8 cellular contexts compared by ENCODE assay signal in the genomic region with DNA sequence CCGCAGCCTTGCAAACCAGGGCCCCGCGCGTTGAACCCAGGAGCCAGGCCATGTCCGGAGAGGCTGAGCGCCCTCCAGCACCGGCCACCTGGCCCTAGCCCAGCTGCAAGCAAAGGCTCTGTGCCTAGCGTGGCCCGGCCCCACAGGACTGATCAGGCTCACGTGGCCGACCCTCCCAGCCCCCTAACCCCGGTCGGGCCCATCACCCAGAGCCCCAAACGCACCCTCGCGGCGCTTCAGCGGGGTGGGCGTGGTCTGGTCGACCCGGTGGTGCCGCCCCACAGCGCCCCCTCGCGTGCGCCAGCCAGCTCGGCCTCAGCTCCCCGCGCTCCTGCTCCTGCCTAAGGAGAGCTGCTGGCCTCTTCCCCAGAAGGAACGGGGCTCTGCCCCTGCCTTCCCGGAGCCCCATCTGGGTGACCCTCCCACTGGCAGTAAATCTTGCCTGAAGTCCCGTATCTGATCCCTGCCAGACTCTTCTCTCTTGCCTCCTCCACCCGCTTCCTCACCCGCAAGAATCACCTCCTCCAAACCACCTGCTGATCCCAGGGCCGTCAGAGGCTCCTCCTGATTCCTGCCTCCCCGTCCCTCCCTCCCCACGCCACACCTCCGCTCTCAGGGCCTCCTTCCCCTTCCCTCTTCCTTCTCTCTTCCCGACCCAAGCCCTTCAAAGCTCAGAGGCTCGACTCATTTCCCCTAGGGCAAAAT. TPM values are rescaled to one million over a fixed set of nuclear protein-coding genes. Genes with fewer than 3 reads are reported as not detected.
DNase-seq lines count a peak whose midpoint lies in the region; ATAC-seq and TF ChIP-seq lines count a peak whose summit lies in the region.

No MANE protein-coding gene starts in this region.

- no peak overlapping the region for H3K27ac ChIP-seq in coronary artery
- H3K27ac ChIP-seq in right lobe of liver: no peak overlapping the region

- H3K27me3 Mint-ChIP-seq in activated CD4-positive, alpha-beta T cell treated with anti-CD3 and anti-CD28 coated beads for 36 hours: peaks cover 12% of the 10 kb centered on the region
- peaks cover 14 to 30% of the 10 kb centered on the region in 2 donors for H3K27me3 Mint-ChIP-seq in T-cell

- H3K4me3 ChIP-seq in coronary artery: peak overlapping the region; percentile 53
- peak overlapping the region in 1 of 3 donors; percentile 33 for H3K4me3 ChIP-seq in right lobe of liver

- H3K27ac Mint-ChIP-seq in activated CD4-positive, alpha-beta T cell treated with anti-CD3 and anti-CD28 coated beads for 36 hours: no peak overlapping the region
- no peak overlapping the region for H3K27ac Mint-ChIP-seq in T-cell

- no peaks in the 10 kb centered on the region for H3K36me3 ChIP-seq in right lobe of liver

- peak; percentile 83 for DNase-seq in activated CD4-positive, alpha-beta T cell treated with anti-CD3 and anti-CD28 coated beads for 36 hours
- DNase-seq in activated CD4-positive, alpha-beta T cell treated with anti-CD3 and anti-CD28 coated beads for 1 hour: no peak
- DNase-seq in T-cell (peak in 27 of 34 experiments; percentile 5 to 57 (median 21)), coronary artery (ENCODE audit: low spot score) (peak; percentile 50), right lobe of liver (peak; percentile 55 to 73 (median 57)), NCI-H128 (lab: John Stamatoyannopoulos, UW; ENCODE audit: unreplicated experiment) (no peak)
- peak; percentile 5 for DNase-seq in stimulated activated CD8-positive, alpha-beta memory T cell treated with anti-CD3 and anti-CD28 coated beads, Interleukin-12 subunit alpha, Interleukin-12 subunit beta, amount 100 ng/mL, for 24 hours (ENCODE audit: extremely low read depth)

- H3K9me3 Mint-ChIP-seq in activated CD4-positive, alpha-beta T cell treated with anti-CD3 and anti-CD28 coated beads for 36 hours (ENCODE audit: low read depth): no peaks in the 10 kb centered on the region
- no peaks in the 10 kb centered on the region for H3K9me3 Mint-ChIP-seq in T-cell

- intact Hi-C loops in activated CD4-positive, alpha-beta T cell treated with anti-CD3 and anti-CD28 coated beads for 36 hours (cut with DNase I, micrococcal nuclease): loop anchor here (2.0 to 5.0 kb wide), 3 partner anchors 86 to 358 kb away; no protein-coding TSS in a partner anchor
- intact Hi-C loops in right lobe of liver (cut with DNase I): no loop called here

- CTCF ChIA-PET in activated CD4-positive, alpha-beta T cell treated with anti-CD3 and anti-CD28 coated beads for 36 hours (lab: Charles Lee): interaction anchor here (0.7 to 1.4 kb wide), 8 partner anchors 10 to 360 kb away, joined by 3 to 8 read pairs (median 3); partner anchors contain the start of gene TEX51
- CTCF ChIA-PET in T-cell (lab: Charles Lee): interaction anchor here in 1 of 2 donors (0.7 kb wide), 1 partner anchor 589 kb away, joined by 3 read pairs; no protein-coding TSS in a partner anchor

- H3K4me1 Mint-ChIP-seq in activated CD4-positive, alpha-beta T cell treated with anti-CD3 and anti-CD28 coated beads for 36 hours: peaks cover 7% of the 10 kb centered on the region
- H3K4me1 Mint-ChIP-seq in T-cell: peaks cover 4 to 8% (median 7%) of the 10 kb centered on the region in 3 donors

- 16% methylated on average over 11 of the region's 40 CpGs for WGBS in right lobe of liver (ENCODE audit: insufficient coverage, low coverage, low lambda C conversion rate, missing lambda C conversion rate)

- POLR2A ChIA-PET in activated CD4-positive, alpha-beta T cell treated with anti-CD3 and anti-CD28 coated beads for 36 hours (lab: Charles Lee): interaction anchor here (0.5 kb wide), 1 partner anchor 531 kb away, joined by 3 read pairs; no protein-coding TSS in a partner anchor
- POLR2A ChIA-PET in T-cell (lab: Charles Lee): no interaction called here

- no peaks in the 10 kb centered on the region for H3K27me3 ChIP-seq in right lobe of liver

- TF ChIP-seq CTCF in coronary artery (IDR thresholded peaks at IDR 0.05): no peak
- TF ChIP-seq CTCF in right lobe of liver (IDR thresholded peaks at IDR 0.05): peak; percentile 41 to 75 (median 54)

- TF ChIP-seq POLR2A in right lobe of liver (IDR thresholded peaks at IDR 0.05): no peak

- no peak overlapping the region for H3K4me3 Mint-ChIP-seq in activated CD4-positive, alpha-beta T cell treated with anti-CD3 and anti-CD28 coated beads for 36 hours
- peak overlapping the region in 2 of 3 donors; percentile 24 to 56 for H3K4me3 Mint-ChIP-seq in T-cell

- H3K9me3 ChIP-seq in right lobe of liver: no peaks in the 10 kb centered on the region

- H3K36me3 Mint-ChIP-seq in activated CD4-positive, alpha-beta T cell treated with anti-CD3 and anti-CD28 coated beads for 36 hours (ENCODE audit: low read depth): no peaks in the 10 kb centered on the region
- no peaks in the 10 kb centered on the region for H3K36me3 Mint-ChIP-seq in T-cell

- ATAC-seq in activated CD4-positive, alpha-beta T cell treated with anti-CD3 and anti-CD28 coated beads for 36 hours: peak; percentile 96
- peak; percentile 80 for ATAC-seq in HG03066 (IDR thresholded peaks at IDR 0.05; ENCODE audit: low read depth, unreplicated experiment)
- ATAC-seq in T-cell (replicated peaks in 1 of 4): peak; percentile 32 to 71 (median 38)
- ATAC-seq in right lobe of liver: peak; percentile 73 to 94 (median 85)

- no peaks in the 10 kb centered on the region for H3K4me1 ChIP-seq in right lobe of liver

RNA-seq across cellular contexts. Expression of gene TEX51, which starts 12.3 kb away (rescaled TPM):
- total RNA-seq in activated CD4-positive, alpha-beta T cell treated with anti-CD3 and anti-CD28 coated beads for 36 hours: not detected
- total RNA-seq in T-cell (not detected), right lobe of liver (under 1 TPM in 1 of 6 experiments, not detected in 5; 0.66 TPM)

Comparison
In these comparisons a context has a peak if more than half of its experiments do, and no peak if none do; other contexts are left out.
1. DNase-seq: peak in activated CD4-positive, alpha-beta T cell treated with anti-CD3 and anti-CD28 coated beads for 36 hours (single experiment), T-cell (27 of 34), coronary artery (single experiment), right lobe of liver (3 of 3) and stimulated activated CD8-positive, alpha-beta memory T cell treated with anti-CD3 and anti-CD28 coated beads, Interleukin-12 subunit alpha, Interleukin-12 subunit beta, amount 100 ng/mL, for 24 hours (single experiment); none in activated CD4-positive, alpha-beta T cell treated with anti-CD3 and anti-CD28 coated beads for 1 hour (single experiment) and NCI-H128 (single experiment).
2. ATAC-seq: peak in every context shown above with its lines; median percentile 96 in activated CD4-positive, alpha-beta T cell treated with anti-CD3 and anti-CD28 coated beads for 36 hours; 85 in right lobe of liver; 80 in HG03066; 38 in T-cell.
3. intact Hi-C loops: an anchor here in activated CD4-positive, alpha-beta T cell treated with anti-CD3 and anti-CD28 coated beads for 36 hours (2.0 to 5.0 kb wide); none called in right lobe of liver.